ENCODE assay signal across 1 cellular context in the genomic region with DNA sequence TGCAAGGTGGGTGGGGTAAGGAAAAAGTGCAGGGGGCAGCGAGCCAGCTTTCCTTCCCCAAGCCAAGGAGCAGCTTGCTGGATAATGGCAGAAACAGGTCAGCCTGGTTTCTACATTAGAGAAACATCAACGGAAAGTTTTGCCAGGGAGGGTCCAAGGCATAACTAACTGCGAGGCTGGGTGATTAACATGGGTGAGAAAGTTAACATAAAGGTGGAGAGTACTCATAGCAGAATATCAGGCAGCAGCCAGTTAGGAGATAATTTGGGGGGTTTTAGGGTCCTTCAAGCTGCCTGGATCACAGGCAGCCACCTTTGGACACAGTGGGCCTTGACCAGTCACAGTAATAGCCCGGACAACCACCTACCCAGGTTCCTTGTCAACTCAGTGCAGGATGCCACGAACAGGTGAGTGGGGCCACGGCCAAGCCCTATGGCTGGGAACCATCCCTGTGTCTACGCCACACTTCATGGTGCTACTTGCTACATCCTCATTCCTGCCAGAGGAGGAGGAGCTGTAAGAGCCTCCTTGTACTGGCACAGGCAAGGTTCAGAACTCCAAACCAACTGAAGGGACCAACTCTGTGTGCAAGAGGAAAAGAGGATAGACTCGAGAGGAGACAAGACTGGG.
TF ChIP-seq lines count a peak whose summit lies in the region.

No MANE protein-coding gene starts in this region.

TF ChIP-seq in HCT116, 20 proteins besides CTCF, POLR2A, EP300 and RAD21:
- no peak for TF ChIP-seq SP1 (IDR thresholded peaks at IDR 0.05; ENCODE audit: low read depth)
- no peak for TF ChIP-seq ZNF274 (IDR thresholded peaks at IDR 0.05; ENCODE audit: low read depth, low read length)
- no peak for TF ChIP-seq EZH2phosphoT487 (IDR thresholded peaks at IDR 0.05; ENCODE audit: borderline replicate concordance)
- TF ChIP-seq EZH2 (IDR thresholded peaks at IDR 0.05), result no peak
